Comparison of ENCODE assay signal across 8 cellular contexts in the genomic region with DNA sequence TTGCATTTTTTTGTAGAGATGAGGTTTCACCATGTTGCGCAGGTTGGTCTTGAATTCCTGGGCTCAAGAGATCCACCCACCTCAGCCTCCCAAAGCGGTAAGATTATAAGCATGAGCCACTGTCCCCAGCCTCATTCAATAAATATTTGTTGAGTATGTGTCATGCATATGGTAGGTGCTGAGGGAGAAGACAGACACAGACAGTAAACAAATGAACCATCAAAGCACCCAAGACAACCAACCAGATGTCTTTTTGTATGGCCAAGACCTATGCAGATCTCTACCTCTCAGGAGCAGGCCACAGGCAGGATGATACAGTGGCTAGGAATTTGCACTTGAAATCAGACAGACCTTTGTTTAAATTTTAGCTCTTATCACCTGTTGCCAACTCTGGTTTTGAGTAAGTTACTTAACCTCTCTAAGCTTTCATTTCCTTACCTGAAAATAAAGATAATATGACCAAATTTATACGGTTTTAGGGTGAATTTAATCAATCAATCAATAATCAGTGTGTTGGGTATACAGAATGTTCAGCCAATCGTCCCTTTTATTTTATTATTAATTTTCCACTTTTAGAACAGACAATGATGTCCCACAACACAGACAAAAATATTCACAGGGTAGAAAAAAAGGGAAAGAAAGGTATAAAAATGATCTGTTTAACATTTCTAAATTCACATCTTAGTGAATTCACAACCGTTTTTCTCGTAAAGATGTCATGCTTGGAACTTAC.
DNase-seq lines count a peak whose midpoint lies in the region; ATAC-seq lines count a peak whose summit lies in the region.

No MANE protein-coding gene starts in this region.

- no peak for ATAC-seq in GM21825 (IDR thresholded peaks at IDR 0.05; ENCODE audit: unreplicated experiment)
- no peak for ATAC-seq in activated CD4-positive, CD25-positive, alpha-beta regulatory T cell treated with anti-CD3 and anti-CD28 coated beads, Interleukin-2, amount 50 U/mL, for 24 hours

- H3K4me3 ChIP-seq in MG63 = no peak overlapping the region

- H3K9me3 ChIP-seq in MG63 = no peaks in the 10 kb centered on the region

- no peaks in the 10 kb centered on the region; the same call in 1 of the 2 replicates for H3K36me3 ChIP-seq in MG63

- H3K27me3 ChIP-seq in MG63 = no peaks in the 10 kb centered on the region

- DNase-seq in EL = peak; percentile 97
- peak; percentile 65 for DNase-seq in MG63
- DNase-seq in dermis blood vessel endothelial cell = peak; percentile 28
- peak; percentile 93 for DNase-seq in non-pigmented ciliary epithelial cell (ENCODE audit: low read depth)
- no peak for DNase-seq in cerebellum (ENCODE audit: low spot score)
- DNase-seq in DMS114 treated with DMSO at 0.1 percent for 48 hours (lab: John Stamatoyannopoulos, UW; ENCODE audit: unreplicated experiment) = no peak

Comparison
In these comparisons a context has a peak if more than half of its experiments do, and no peak if none do; other contexts are left out.
1. DNase-seq: peak in EL (single experiment), MG63 (single experiment), dermis blood vessel endothelial cell (single experiment) and non-pigmented ciliary epithelial cell (single experiment); none in cerebellum (single experiment) and DMS114 treated with DMSO at 0.1 percent for 48 hours (single experiment).